Comparison of ENCODE assay signal across 8 cellular contexts in genomic region chr11:125165664-125166346, GRCh38. TPM values are rescaled to one million over a fixed set of nuclear protein-coding genes. Genes with fewer than 3 reads are reported as not detected.
DNase-seq lines count a peak whose midpoint lies in the region; TF ChIP-seq lines count a peak whose summit lies in the region.

No MANE protein-coding gene starts in this region.

- peak overlapping the region; percentile 77 for H3K27ac ChIP-seq in VCaP
- peak overlapping the region; percentile 74 for H3K27ac ChIP-seq in rectal smooth muscle tissue (ENCODE audit: low read depth, low read length)

- TF ChIP-seq CTCF in VCaP (conservative IDR thresholded peaks at IDR 0.05) (no peak), glutamatergic neuron (IDR thresholded peaks at IDR 0.05; ENCODE audit: partially characterized antibody, unreplicated experiment) (no peak)

- CTCF ChIA-PET in activated naive CD4-positive, alpha-beta T cell treated with anti-CD3 and anti-CD28 coated beads for 36 hours (lab: Charles Lee) = no interaction called here

- peaks cover 16% of the 10 kb centered on the region for H3K4me1 ChIP-seq in rectal smooth muscle tissue (ENCODE audit: control insufficient read depth, insufficient read depth, low read length)

- H3K4me1 Mint-ChIP-seq in activated naive CD4-positive, alpha-beta T cell treated with anti-CD3 and anti-CD28 coated beads for 36 hours (ENCODE audit: low read depth) = peaks cover 15% of the 10 kb centered on the region
- H3K4me1 Mint-ChIP-seq in glutamatergic neuron (ENCODE audit: low read depth, unreplicated experiment) = peaks cover 54% of the 10 kb centered on the region

- H3K36me3 Mint-ChIP-seq in activated naive CD4-positive, alpha-beta T cell treated with anti-CD3 and anti-CD28 coated beads for 36 hours (ENCODE audit: low read depth) = no peaks in the 10 kb centered on the region
- H3K36me3 Mint-ChIP-seq in glutamatergic neuron (ENCODE audit: unreplicated experiment) = no peaks in the 10 kb centered on the region

- DNase-seq in activated naive CD4-positive, alpha-beta T cell treated with anti-CD3 and anti-CD28 coated beads for 36 hours = no peak
- DNase-seq in activated naive CD4-positive, alpha-beta T cell (lab: John Stamatoyannopoulos, UW) = no peak
- no peak for DNase-seq in glutamatergic neuron
- no peak for DNase-seq in glomerular visceral epithelial cell (ENCODE audit: extremely low spot score)
- DNase-seq in HPDE6-E6E7 (ENCODE audit: extremely low spot score) = no peak
- no peak for DNase-seq in NCI-H2171 (lab: John Stamatoyannopoulos, UW)

- H3K9me3 Mint-ChIP-seq in activated naive CD4-positive, alpha-beta T cell treated with anti-CD3 and anti-CD28 coated beads for 36 hours = no peaks in the 10 kb centered on the region
- peaks cover 4% of the 10 kb centered on the region for H3K9me3 Mint-ChIP-seq in glutamatergic neuron (ENCODE audit: unreplicated experiment)

- peak overlapping the region; percentile 80 for H3K4me3 ChIP-seq in rectal smooth muscle tissue (ENCODE audit: low read length)

- no peak overlapping the region for H3K27ac Mint-ChIP-seq in activated naive CD4-positive, alpha-beta T cell treated with anti-CD3 and anti-CD28 coated beads for 36 hours
- H3K27ac Mint-ChIP-seq in glutamatergic neuron (ENCODE audit: unreplicated experiment) = peak overlapping the region; percentile 70

- H3K36me3 ChIP-seq in rectal smooth muscle tissue (ENCODE audit: control insufficient read depth, insufficient read depth, low read length) = no peaks in the 10 kb centered on the region

- H3K9ac ChIP-seq in rectal smooth muscle tissue (ENCODE audit: low read length) = peak overlapping the region; percentile 45

- peaks cover 49% of the 10 kb centered on the region for H3K27me3 Mint-ChIP-seq in activated naive CD4-positive, alpha-beta T cell treated with anti-CD3 and anti-CD28 coated beads for 36 hours (ENCODE audit: low read depth)
- H3K27me3 Mint-ChIP-seq in glutamatergic neuron (ENCODE audit: unreplicated experiment) = peaks cover 14% of the 10 kb centered on the region

- intact Hi-C loops in activated naive CD4-positive, alpha-beta T cell treated with anti-CD3 and anti-CD28 coated beads for 36 hours (cut with micrococcal nuclease) = loop anchor here (10.0 kb wide), 1 partner anchor 719 kb away; the partner anchor contains the start of gene HYLS1

- peak overlapping the region; percentile 79 for H3K4me3 Mint-ChIP-seq in activated naive CD4-positive, alpha-beta T cell treated with anti-CD3 and anti-CD28 coated beads for 36 hours
- peak overlapping the region; percentile 98 for H3K4me3 Mint-ChIP-seq in glutamatergic neuron (ENCODE audit: unreplicated experiment)

- no peaks in the 10 kb centered on the region for H3K27me3 ChIP-seq in rectal smooth muscle tissue (ENCODE audit: control insufficient read depth, insufficient read depth, low read length)

RNA-seq across cellular contexts. Expression of gene PKNOX2, which starts 1.3 kb away (rescaled TPM):
- not detected for total RNA-seq in activated naive CD4-positive, alpha-beta T cell treated with anti-CD3 and anti-CD28 coated beads for 36 hours
- total RNA-seq in glutamatergic neuron (ENCODE audit: unreplicated experiment) = 8.7 TPM

RNA-seq across cellular contexts. Expression of gene TMEM218, which starts 54.4 kb away (rescaled TPM):
- 10 to 100 TPM; 11.5 to 12.6 TPM for total RNA-seq in activated naive CD4-positive, alpha-beta T cell treated with anti-CD3 and anti-CD28 coated beads for 36 hours
- 15.8 TPM for total RNA-seq in glutamatergic neuron (ENCODE audit: unreplicated experiment)
